ENCODE assay signal across 1 cellular context in the genomic region with DNA sequence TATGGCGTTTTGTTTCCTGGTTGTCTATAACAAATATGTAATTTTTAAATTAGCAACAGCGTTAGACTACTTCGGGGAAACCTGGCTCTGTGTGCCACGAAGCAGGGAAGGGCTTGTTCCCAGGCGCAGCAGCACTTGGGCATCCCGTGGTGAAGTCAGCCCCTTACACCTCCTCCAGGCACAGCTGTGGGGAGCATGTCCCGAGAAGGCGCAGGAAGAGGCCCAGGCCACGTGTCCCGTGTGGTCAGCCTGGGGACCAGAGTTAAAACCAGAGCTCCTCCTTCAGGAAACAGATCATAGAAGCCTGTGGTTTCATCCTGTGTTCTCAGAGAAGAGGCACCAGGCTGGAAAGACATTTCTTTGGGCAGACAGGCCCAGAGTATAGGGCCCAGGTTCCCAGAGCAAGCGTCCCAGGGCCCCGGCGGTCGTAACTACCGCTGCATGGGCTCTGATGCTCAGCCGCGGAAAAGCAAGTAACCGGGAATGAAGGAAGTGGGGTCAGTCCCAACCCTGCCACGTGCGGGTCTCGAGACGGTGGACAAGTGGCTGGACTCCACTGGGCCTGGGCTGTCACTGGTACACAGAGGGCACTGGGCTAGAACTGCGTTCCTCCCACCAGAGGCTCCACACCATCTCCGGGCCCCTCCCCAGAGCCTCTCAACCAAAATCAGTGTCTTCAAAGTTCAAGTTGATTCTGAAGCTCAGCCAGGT.
TF ChIP-seq lines count a peak whose summit lies in the region.

No MANE protein-coding gene starts in this region.

TF ChIP-seq in HepG2, 621 proteins besides CTCF, POLR2A, EP300 and RAD21:
- no peak for TF ChIP-seq GABPA (IDR thresholded peaks at IDR 0.05; ENCODE audit: low read depth, low read length)
- no peak for TF ChIP-seq GABPA (CRISPR knock-in tag; IDR thresholded peaks at IDR 0.05; ENCODE audit: low read depth)
- TF ChIP-seq DBP (CRISPR knock-in tag; IDR thresholded peaks at IDR 0.05; ENCODE audit: not compliant biosample characterization): no peak
- TF ChIP-seq, protein P1, sequence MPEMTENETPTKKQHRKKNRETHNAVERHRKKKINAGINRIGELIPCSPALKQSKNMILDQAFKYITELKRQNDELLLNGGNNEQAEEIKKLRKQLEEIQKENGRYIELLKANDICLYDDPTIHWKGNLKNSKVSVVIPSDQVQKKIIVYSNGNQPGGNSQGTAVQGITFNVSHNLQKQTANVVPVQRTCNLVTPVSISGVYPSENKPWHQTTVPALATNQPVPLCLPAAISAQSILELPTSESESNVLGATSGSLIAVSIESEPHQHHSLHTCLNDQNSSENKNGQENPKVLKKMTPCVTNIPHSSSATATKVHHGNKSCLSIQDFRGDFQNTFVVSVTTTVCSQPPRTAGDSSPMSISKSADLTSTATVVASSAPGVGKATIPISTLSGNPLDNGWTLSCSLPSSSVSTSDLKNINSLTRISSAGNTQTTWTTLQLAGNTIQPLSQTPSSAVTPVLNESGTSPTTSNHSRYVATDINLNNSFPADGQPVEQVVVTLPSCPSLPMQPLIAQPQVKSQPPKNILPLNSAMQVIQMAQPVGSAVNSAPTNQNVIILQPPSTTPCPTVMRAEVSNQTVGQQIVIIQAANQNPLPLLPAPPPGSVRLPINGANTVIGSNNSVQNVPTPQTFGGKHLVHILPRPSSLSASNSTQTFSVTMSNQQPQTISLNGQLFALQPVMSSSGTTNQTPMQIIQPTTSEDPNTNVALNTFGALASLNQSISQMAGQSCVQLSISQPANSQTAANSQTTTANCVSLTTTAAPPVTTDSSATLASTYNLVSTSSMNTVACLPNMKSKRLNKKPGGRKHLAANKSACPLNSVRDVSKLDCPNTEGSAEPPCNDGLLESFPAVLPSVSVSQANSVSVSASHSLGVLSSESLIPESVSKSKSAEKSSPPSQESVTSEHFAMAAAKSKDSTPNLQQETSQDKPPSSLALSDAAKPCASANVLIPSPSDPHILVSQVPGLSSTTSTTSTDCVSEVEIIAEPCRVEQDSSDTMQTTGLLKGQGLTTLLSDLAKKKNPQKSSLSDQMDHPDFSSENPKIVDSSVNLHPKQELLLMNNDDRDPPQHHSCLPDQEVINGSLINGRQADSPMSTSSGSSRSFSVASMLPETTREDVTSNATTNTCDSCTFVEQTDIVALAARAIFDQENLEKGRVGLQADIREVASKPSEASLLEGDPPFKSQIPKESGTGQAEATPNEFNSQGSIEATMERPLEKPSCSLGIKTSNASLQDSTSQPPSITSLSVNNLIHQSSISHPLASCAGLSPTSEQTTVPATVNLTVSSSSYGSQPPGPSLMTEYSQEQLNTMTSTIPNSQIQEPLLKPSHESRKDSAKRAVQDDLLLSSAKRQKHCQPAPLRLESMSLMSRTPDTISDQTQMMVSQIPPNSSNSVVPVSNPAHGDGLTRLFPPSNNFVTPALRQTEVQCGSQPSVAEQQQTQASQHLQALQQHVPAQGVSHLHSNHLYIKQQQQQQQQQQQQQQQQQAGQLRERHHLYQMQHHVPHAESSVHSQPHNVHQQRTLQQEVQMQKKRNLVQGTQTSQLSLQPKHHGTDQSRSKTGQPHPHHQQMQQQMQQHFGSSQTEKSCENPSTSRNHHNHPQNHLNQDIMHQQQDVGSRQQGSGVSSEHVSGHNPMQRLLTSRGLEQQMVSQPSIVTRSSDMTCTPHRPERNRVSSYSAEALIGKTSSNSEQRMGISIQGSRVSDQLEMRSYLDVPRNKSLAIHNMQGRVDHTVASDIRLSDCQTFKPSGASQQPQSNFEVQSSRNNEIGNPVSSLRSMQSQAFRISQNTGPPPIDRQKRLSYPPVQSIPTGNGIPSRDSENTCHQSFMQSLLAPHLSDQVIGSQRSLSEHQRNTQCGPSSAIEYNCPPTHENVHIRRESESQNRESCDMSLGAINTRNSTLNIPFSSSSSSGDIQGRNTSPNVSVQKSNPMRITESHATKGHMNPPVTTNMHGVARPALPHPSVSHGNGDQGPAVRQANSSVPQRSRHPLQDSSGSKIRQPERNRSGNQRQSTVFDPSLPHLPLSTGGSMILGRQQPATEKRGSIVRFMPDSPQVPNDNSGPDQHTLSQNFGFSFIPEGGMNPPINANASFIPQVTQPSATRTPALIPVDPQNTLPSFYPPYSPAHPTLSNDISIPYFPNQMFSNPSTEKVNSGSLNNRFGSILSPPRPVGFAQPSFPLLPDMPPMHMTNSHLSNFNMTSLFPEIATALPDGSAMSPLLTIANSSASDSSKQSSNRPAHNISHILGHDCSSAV (CRISPR knock-in tag; IDR thresholded peaks at IDR 0.05; ENCODE audit: borderline replicate concordance): no peak
- TF ChIP-seq EEA1 (CRISPR knock-in tag; IDR thresholded peaks at IDR 0.05; ENCODE audit: borderline replicate concordance): no peak
- no peak for TF ChIP-seq ZSCAN29 (CRISPR knock-in tag; conservative IDR thresholded peaks at IDR 0.05)
- no peak for TF ChIP-seq CHD2 (IDR thresholded peaks at IDR 0.05; ENCODE audit: low read depth, low read length)
- TF ChIP-seq KAT2B (IDR thresholded peaks at IDR 0.05; ENCODE audit: borderline replicate concordance, low read depth, low read length): no peak
- TF ChIP-seq ZNF446 (CRISPR knock-in tag; IDR thresholded peaks at IDR 0.05): no peak
- TF ChIP-seq ARNT2 (CRISPR knock-in tag; IDR thresholded peaks at IDR 0.05; ENCODE audit: low read depth): no peak
- TF ChIP-seq U2AF1 (optimal IDR thresholded peaks at IDR 0.05; ENCODE audit: low read depth, low read length): no peak
- TF ChIP-seq SP1 (IDR thresholded peaks at IDR 0.05): no peak
- no peak for TF ChIP-seq SP1 (CRISPR knock-in tag; IDR thresholded peaks at IDR 0.05)
- no peak for TF ChIP-seq PAWR (CRISPR knock-in tag; IDR thresholded peaks at IDR 0.05; ENCODE audit: borderline replicate concordance)
- TF ChIP-seq NFYC (CRISPR knock-in tag; IDR thresholded peaks at IDR 0.05): no peak
- TF ChIP-seq PITX1 (CRISPR knock-in tag; IDR thresholded peaks at IDR 0.05): no peak
- no peak for TF ChIP-seq ZNF331 (CRISPR knock-in tag; IDR thresholded peaks at IDR 0.05)
